ENCODE assay signal across 8 cellular contexts in genomic region chr11:123478352-123478986, GRCh38. TPM values are rescaled to one million over a fixed set of nuclear protein-coding genes. Genes with fewer than 3 reads are reported as not detected.
DNase-seq lines count a peak whose midpoint lies in the region; ATAC-seq, FAIRE-seq and TF ChIP-seq lines count a peak whose summit lies in the region.

No MANE protein-coding gene starts in this region.

- no peaks in the 10 kb centered on the region for H3K4me1 ChIP-seq in HepG2 (ENCODE audit: insufficient read depth, low read length)

- H2AFZ ChIP-seq in HepG2 (ENCODE audit: low read length) = no peak overlapping the region

- H3K9me3 Mint-ChIP-seq in T-helper 2 cell treated with Interferon-gamma antibody and Interleukin-4, amounts not matched to agents 5 μg/mL and 100 μg/mL, for 36 hours = no peaks in the 10 kb centered on the region
- H3K9me3 Mint-ChIP-seq in stimulated activated effector memory CD8-positive, alpha-beta T cell treated with anti-CD3 and anti-CD28 coated beads, Interleukin-12 subunit alpha, Interleukin-12 subunit beta, amount 100 ng/mL, for 72 hours = no peaks in the 10 kb centered on the region

- POLR2A ChIA-PET in AG04449 (lab: Yijun Ruan, JAX) = interaction anchor here (0.6 kb wide), 1 partner anchor 217 kb away, joined by 4 read pairs; no protein-coding TSS in a partner anchor
- POLR2A ChIA-PET in HepG2 (lab: Yijun Ruan, JAX) = interaction anchor here (1.0 kb wide), 1 partner anchor 71 kb away, joined by 6 read pairs; no protein-coding TSS in a partner anchor

- no peak overlapping the region for H3K4me3 Mint-ChIP-seq in T-helper 2 cell treated with Interferon-gamma antibody and Interleukin-4, amounts not matched to agents 5 μg/mL and 100 μg/mL, for 36 hours
- H3K4me3 Mint-ChIP-seq in stimulated activated effector memory CD8-positive, alpha-beta T cell treated with anti-CD3 and anti-CD28 coated beads, Interleukin-12 subunit alpha, Interleukin-12 subunit beta, amount 100 ng/mL, for 72 hours = peak overlapping the region; percentile 42

- peak; percentile 88 for ATAC-seq in HepG2
- peak; percentile 25 for ATAC-seq in stimulated activated effector memory CD8-positive, alpha-beta T cell treated with anti-CD3 and anti-CD28 coated beads, Interleukin-12 subunit alpha, Interleukin-12 subunit beta, amount 100 ng/mL, for 72 hours
- no peak for ATAC-seq in HG02759 (IDR thresholded peaks at IDR 0.05; ENCODE audit: unreplicated experiment)

- FAIRE-seq in HepG2 (lab: Jason Lieb, UNC) = peak; percentile 84

- CTCF ChIA-PET in AG04449 (lab: Yijun Ruan, JAX) = interaction anchor here (0.6 to 10.0 kb wide), 54 partner anchors 9 to 740 kb away, joined by 3 to 422 read pairs (median 4); no protein-coding TSS in a partner anchor
- CTCF ChIA-PET in HepG2 (lab: Yijun Ruan, JAX; ENCODE audit: low intra/inter-chr PET ratio, low total read pairs) = interaction anchor here (1.1 to 2.7 kb wide), 3 partner anchors 69 to 177 kb away, joined by 3 to 31 read pairs (median 21); no protein-coding TSS in a partner anchor

- H3K27ac ChIP-seq in HepG2 (ENCODE audit: extremely low read length, insufficient read depth, low read length) = no peak overlapping the region

- TF ChIP-seq RAD21 in HepG2 (CRISPR knock-in tag; IDR thresholded peaks at IDR 0.05) = peak; percentile 49; the same call in 1 of the 2 replicates

- no peak for TF ChIP-seq EP300 in HepG2 (IDR thresholded peaks at IDR 0.05; ENCODE audit: low read depth in 2 of 2, low read length in 2 of 2)
- no peak for TF ChIP-seq EP300 in HepG2 (CRISPR knock-in tag; IDR thresholded peaks at IDR 0.05; ENCODE audit: borderline replicate concordance)

- no peak overlapping the region for H3K9ac ChIP-seq in HepG2 (ENCODE audit: insufficient read depth, low read depth, low read length)

- TF ChIP-seq POLR2A in HepG2 (IDR thresholded peaks at IDR 0.05; ENCODE audit: insufficient read depth in 1 of 2, low read depth in 2 of 2, low read length in 2 of 2) = no peak

- no peaks in the 10 kb centered on the region for H4K20me1 ChIP-seq in HepG2 (ENCODE audit: insufficient read depth, low read length)

- H3K27ac Mint-ChIP-seq in T-helper 2 cell treated with Interferon-gamma antibody and Interleukin-4, amounts not matched to agents 5 μg/mL and 100 μg/mL, for 36 hours = peak overlapping the region; percentile 34
- H3K27ac Mint-ChIP-seq in stimulated activated effector memory CD8-positive, alpha-beta T cell treated with anti-CD3 and anti-CD28 coated beads, Interleukin-12 subunit alpha, Interleukin-12 subunit beta, amount 100 ng/mL, for 72 hours = peak overlapping the region; percentile 5

- no peaks in the 10 kb centered on the region for H3K36me3 ChIP-seq in HepG2 (replicated peaks in 1 of 2; ENCODE audit: control insufficient read depth in 1 of 2, insufficient read depth in 2 of 2, low read length in 2 of 2)

- H3K79me2 ChIP-seq in HepG2 (ENCODE audit: insufficient read depth, low read length) = no peaks in the 10 kb centered on the region

- TF ChIP-seq CTCF in AG04449 (IDR thresholded peaks at IDR 0.05; ENCODE audit: insufficient read depth, low read length, missing control alignments) (peak; percentile 53), GM12874 (IDR thresholded peaks at IDR 0.05; ENCODE audit: insufficient read depth, low read depth, low read length) (peak; percentile 60), HepG2 (CRISPR knock-in tag; IDR thresholded peaks at IDR 0.05) (peak; percentile 71)

- intact Hi-C loops in HepG2 (cut with micrococcal nuclease; ENCODE audit: unreplicated experiment) = loop anchor here (1.0 kb wide), 2 partner anchors 71 to 367 kb away; no protein-coding TSS in a partner anchor

- H3K4me2 ChIP-seq in HepG2 (ENCODE audit: low read depth, low read length) = no peak overlapping the region

- in situ Hi-C loops in HepG2 (cut with HindIII; ENCODE audit: extremely low pct_ligation_motif_present, low pct_unique_long_range_greater_than_20kb) = loop anchor here (5.0 to 25.0 kb wide), 3 partner anchors 71 to 366 kb away; no protein-coding TSS in a partner anchor

- H3K4me1 Mint-ChIP-seq in T-helper 2 cell treated with Interferon-gamma antibody and Interleukin-4, amounts not matched to agents 5 μg/mL and 100 μg/mL, for 36 hours (ENCODE audit: low read depth) = peaks cover 30% of the 10 kb centered on the region
- peaks cover 45% of the 10 kb centered on the region for H3K4me1 Mint-ChIP-seq in stimulated activated effector memory CD8-positive, alpha-beta T cell treated with anti-CD3 and anti-CD28 coated beads, Interleukin-12 subunit alpha, Interleukin-12 subunit beta, amount 100 ng/mL, for 72 hours

- H3K9me3 ChIP-seq in HepG2 (ENCODE audit: low read length) = no peaks in the 10 kb centered on the region

- peaks cover 18% of the 10 kb centered on the region for H3K36me3 Mint-ChIP-seq in T-helper 2 cell treated with Interferon-gamma antibody and Interleukin-4, amounts not matched to agents 5 μg/mL and 100 μg/mL, for 36 hours (ENCODE audit: low read depth)
- peaks cover 35% of the 10 kb centered on the region for H3K36me3 Mint-ChIP-seq in stimulated activated effector memory CD8-positive, alpha-beta T cell treated with anti-CD3 and anti-CD28 coated beads, Interleukin-12 subunit alpha, Interleukin-12 subunit beta, amount 100 ng/mL, for 72 hours

- no TSS peak for BruUV-seq in HepG2 (replicated peaks; lab: Mats Ljungman, UMichigan)

- no peak overlapping the region for H3K4me3 ChIP-seq in AG04449 (ENCODE audit: low read depth, low read length)
- no peak overlapping the region for H3K4me3 ChIP-seq in HepG2 (replicated peaks in 1 of 3; ENCODE audit: insufficient read depth in 1 of 3, low read depth in 2 of 3, low read length in 3 of 3)

- H3K27me3 Mint-ChIP-seq in T-helper 2 cell treated with Interferon-gamma antibody and Interleukin-4, amounts not matched to agents 5 μg/mL and 100 μg/mL, for 36 hours (ENCODE audit: low read depth) = no peaks in the 10 kb centered on the region

- WGBS in HepG2 (ENCODE audit: low lambda C conversion rate) = 23% methylated on average over 5 of the region's 5 CpGs

- peak; percentile 41 for DNase-seq in AG04449 (ENCODE audit: low read depth, low spot score)
- peak; percentile 57 to 69 for DNase-seq in NCI-H1930 (lab: John Stamatoyannopoulos, UW)
- no peak for DNase-seq in T-helper 2 cell treated with Interferon-gamma antibody and Interleukin-4, amounts not matched to agents 5 μg/mL and 100 μg/mL, for 36 hours (ENCODE audit: low spot score)
- peak; percentile 81 for DNase-seq in dedifferentiated amniotic fluid mesenchymal stem cell (ENCODE audit: extremely low spot score)
- DNase-seq in HepG2 (ENCODE audit: low spot score) = peak; percentile 64
- DNase-seq in stimulated activated effector memory CD8-positive, alpha-beta T cell treated with anti-CD3 and anti-CD28 coated beads, Interleukin-12 subunit alpha, Interleukin-12 subunit beta, amount 100 ng/mL, for 72 hours (ENCODE audit: low spot score in 2 of 2) = peak; percentile 12 to 64

- H3K27me3 ChIP-seq in HepG2 (ENCODE audit: control insufficient read depth in 1 of 2, insufficient read depth in 2 of 2, low read length in 2 of 2) = peaks cover 0 to 11% of the 10 kb centered on the region in 2 experiments; a peak in 2 of 5 replicates

TF ChIP-seq in HepG2, 621 proteins besides CTCF, POLR2A, EP300 and RAD21 (continues in another document):
- peak; percentile 61 for TF ChIP-seq SMC3 (IDR thresholded peaks at IDR 0.05; ENCODE audit: low read length)
- peak; percentile 55 for TF ChIP-seq NFYB (CRISPR knock-in tag; IDR thresholded peaks at IDR 0.05)
- no peak for TF ChIP-seq TAF15 (IDR thresholded peaks at IDR 0.05; ENCODE audit: low read depth, low read length, poor library complexity, severe bottlenecking)
- TF ChIP-seq KLF16 (CRISPR knock-in tag; IDR thresholded peaks at IDR 0.05) = no peak
- TF ChIP-seq ARID2 (CRISPR knock-in tag; IDR thresholded peaks at IDR 0.05; ENCODE audit: borderline replicate concordance) = no peak
- TF ChIP-seq ZNF558 (CRISPR knock-in tag; IDR thresholded peaks at IDR 0.05; ENCODE audit: borderline replicate concordance) = no peak

RNA-seq across cellular contexts. Expression of gene GRAMD1B, which starts 48.4 kb away (rescaled TPM):
- total RNA-seq in HepG2 (2016; rRNA removed; fragmentation: Illumina TruSeq; extraction: Trizol) = not detected in 2 replicates
- not detected in 2 replicates for total RNA-seq in HepG2 (2016; cell fraction: cytosol; rRNA removed; fragmentation: Illumina TruSeq; extraction: Trizol; ENCODE audit: low read depth)
- not detected in 2 replicates for total RNA-seq in HepG2 (2016; cell fraction: insoluble cytoplasmic fraction; rRNA removed; fragmentation: Illumina TruSeq; extraction: Trizol)
- not detected in 2 replicates for total RNA-seq in HepG2 (2016; cell fraction: membrane; rRNA removed; fragmentation: Illumina TruSeq; extraction: Trizol)
- total RNA-seq in HepG2 (2016; cell fraction: nucleus; rRNA removed; fragmentation: Illumina TruSeq; extraction: Trizol) = not detected in 2 replicates
- 0.04 and 0.12 TPM in 2 replicates for polyA plus RNA-seq in HepG2 (2011; rRNA removed)
- polyA plus RNA-seq in HepG2 (2011; cell fraction: cytosol; rRNA removed) = 0.03 and 0.04 TPM in 2 replicates
- polyA plus RNA-seq in HepG2 (2011; cell fraction: nucleus; rRNA removed) = 0.13 and 0.16 TPM in 2 replicates
- polyA plus RNA-seq in HepG2 (2012) = 0.01 and 0.05 TPM in 2 replicates
- not detected in 2 replicates for polyA plus RNA-seq in HepG2 (2016; cell fraction: cytosol; fragmentation: Illumina TruSeq; extraction: Trizol; ENCODE audit: low read depth)
- polyA plus RNA-seq in HepG2 (2016; cell fraction: insoluble cytoplasmic fraction; fragmentation: Illumina TruSeq; extraction: Trizol; ENCODE audit: low read depth) = not detected in 2 replicates
- polyA plus RNA-seq in HepG2 (2016; cell fraction: membrane; fragmentation: Illumina TruSeq; extraction: Trizol; ENCODE audit: low read depth) = not detected in 2 replicates
- 0.11 TPM in 1 of 2 replicates, not detected in the other for polyA plus RNA-seq in HepG2 (2016; cell fraction: nucleus; fragmentation: Illumina TruSeq; extraction: Trizol; ENCODE audit: insufficient read depth, low read depth)
- polyA minus RNA-seq in HepG2 (2011; rRNA and poly(A)+ RNA removed; ENCODE audit: low replicate concordance) = 131 TPM in 1 of 2 replicates, not detected in the other
- polyA minus RNA-seq in HepG2 (2011; cell fraction: cytosol; rRNA and poly(A)+ RNA removed) = 0.44 TPM in 1 of 2 replicates, not detected in the other
- 0.12 and 0.64 TPM in 2 replicates for polyA minus RNA-seq in HepG2 (2011; cell fraction: nucleus; rRNA and poly(A)+ RNA removed)
